ENCODE assay signal across 8 cellular contexts in genomic region chr2:181954538-181954883, GRCh38. TPM values are rescaled to one million over a fixed set of nuclear protein-coding genes. Genes with fewer than 3 reads are reported as not detected.
A peak's percentile ranks its signal among the peaks of the same experiment; 100 is the strongest.
DNase-seq lines count a peak whose midpoint lies in the region; ATAC-seq and TF ChIP-seq lines count a peak whose summit lies in the region.

No MANE protein-coding gene starts in this region.

- H3K27me3 Mint-ChIP-seq in type B pancreatic cell: no peaks in the 10 kb centered on the region

- H3K4me1 ChIP-seq in left ventricle myocardium inferior: no peaks in the 10 kb centered on the region
- H3K4me1 ChIP-seq in right cardiac atrium (ENCODE audit: control insufficient read depth, insufficient read depth, low read length): no peaks in the 10 kb centered on the region
- H3K4me1 ChIP-seq in SK-N-SH (ENCODE audit: control insufficient read depth in 1 of 2, insufficient read depth in 2 of 2, low read depth in 1 of 2, low read length in 1 of 2): peaks cover 4 to 16% of the 10 kb centered on the region in 2 experiments; a peak in 2 of 4 replicates
- peaks cover 13% of the 10 kb centered on the region for H3K4me1 ChIP-seq in hepatocyte (ENCODE audit: insufficient read depth)
- H3K4me1 ChIP-seq in testis: peaks cover 4% of the 10 kb centered on the region
- H3K4me1 ChIP-seq in adrenal gland (replicated peaks in 1 of 2): no peaks in the 10 kb centered on the region

- TF ChIP-seq CTCF in left ventricle myocardium inferior (IDR thresholded peaks at IDR 0.05; ENCODE audit: borderline replicate concordance) (no peak), SK-N-SH (IDR thresholded peaks at IDR 0.05) (no peak), hepatocyte (IDR thresholded peaks at IDR 0.05; ENCODE audit: poor library complexity) (no peak), type B pancreatic cell (conservative IDR thresholded peaks at IDR 0.05) (peak; percentile 46), testis (IDR thresholded peaks at IDR 0.05) (no peak), adrenal gland (IDR thresholded peaks at IDR 0.05) (no peak)

- H3K36me3 Mint-ChIP-seq in type B pancreatic cell: no peaks in the 10 kb centered on the region

- peak overlapping the region; percentile 67 for H3K27ac Mint-ChIP-seq in type B pancreatic cell

- H3K79me2 ChIP-seq in SK-N-SH (ENCODE audit: insufficient read depth): no peaks in the 10 kb centered on the region
- no peaks in the 10 kb centered on the region for H3K79me2 ChIP-seq in hepatocyte

- no peak for ATAC-seq in right cardiac atrium

- peaks cover 37% of the 10 kb centered on the region for H3K4me1 Mint-ChIP-seq in type B pancreatic cell (ENCODE audit: unreplicated experiment)

- peaks cover 5% of the 10 kb centered on the region for H3K9me3 Mint-ChIP-seq in type B pancreatic cell

- CTCF ChIA-PET in SK-N-SH (lab: Yijun Ruan, JAX): interaction anchor here (0.6 to 3.1 kb wide), 16 partner anchors 10 to 214 kb away, joined by 3 to 11 read pairs (median 4); no protein-coding TSS in a partner anchor

- intact Hi-C loops in left ventricle myocardium inferior (cut with micrococcal nuclease) (loop anchor here (10.0 kb wide), 1 partner anchor 210 kb away; no protein-coding TSS in a partner anchor), right cardiac atrium (cut with DNase I) (loop anchor here in 2 of 4 donors (5.0 to 10.0 kb wide), 2 partner anchors 210 to 212 kb away; no protein-coding TSS in a partner anchor), testis (cut with DNase I; ENCODE audit: low total_unique reads) (no loop called here), adrenal gland (cut with DNase I) (loop anchor here in 1 of 2 donors (5.0 kb wide), 1 partner anchor 212 kb away; no protein-coding TSS in a partner anchor)

- TF ChIP-seq EP300 in SK-N-SH (IDR thresholded peaks at IDR 0.05; ENCODE audit: borderline replicate concordance in 1 of 2, low read depth in 1 of 2, low read length in 1 of 2): no peak

- no peak overlapping the region; the same call in 1 of the 2 replicates for H3K9ac ChIP-seq in SK-N-SH

- H3K9me2 ChIP-seq in SK-N-SH (no peaks in the 10 kb centered on the region), hepatocyte (replicated peaks; ENCODE audit: insufficient read depth) (no peaks in the 10 kb centered on the region)

- no peak for TF ChIP-seq RAD21 in SK-N-SH (IDR thresholded peaks at IDR 0.05; ENCODE audit: low read length)

- H4K20me1 ChIP-seq in SK-N-SH (ENCODE audit: insufficient read depth) (no peaks in the 10 kb centered on the region), hepatocyte (ENCODE audit: insufficient read depth, poor library complexity, severe bottlenecking) (no peaks in the 10 kb centered on the region)

- peaks cover 13% of the 10 kb centered on the region for H3F3A ChIP-seq in SK-N-SH (replicated peaks; ENCODE audit: insufficient read depth)

- no peak for DNase-seq in left ventricle myocardium inferior
- no peak for DNase-seq in right cardiac atrium
- no peak for DNase-seq in SK-N-SH
- DNase-seq in hepatocyte (ENCODE audit: low spot score): no peak
- DNase-seq in type B pancreatic cell (ENCODE audit: extremely low spot score, unreplicated experiment): no peak
- no peak for DNase-seq in epidermal melanocyte (ENCODE audit: insufficient read length, low spot score)
- DNase-seq in testis: no peak
- DNase-seq in adrenal gland: no peak

- H2AFZ ChIP-seq in SK-N-SH (ENCODE audit: low read depth) (no peak overlapping the region), hepatocyte (peak overlapping the region; percentile 37)

- H3K4me3 ChIP-seq in left ventricle myocardium inferior (peak overlapping the region; percentile 48), right cardiac atrium (ENCODE audit: low read length) (no peak overlapping the region), SK-N-SH (ENCODE audit: low read depth in 2 of 2, low read length in 1 of 2) (peak overlapping the region; percentile 20 to 42; a peak in 3 of 4 replicates), hepatocyte (no peak overlapping the region), testis (peak overlapping the region in 1 of 2 donors; percentile 43), adrenal gland (peak overlapping the region in 1 of 4 donors; percentile 44)

- H3K27ac ChIP-seq in left ventricle myocardium inferior (replicated peaks) (no peak overlapping the region), right cardiac atrium (ENCODE audit: low read length) (no peak overlapping the region), SK-N-SH (ENCODE audit: low read depth in 2 of 2, low read length in 1 of 2) (peak overlapping the region; percentile 37 to 60; a peak in 2 of 4 replicates), hepatocyte (peak overlapping the region; percentile 52), testis (no peak overlapping the region), adrenal gland (no peak overlapping the region)

- WGBS in right cardiac atrium: 23% methylated on average over 4 of the region's 4 CpGs
- 39% methylated on average over 4 of the region's 4 CpGs for WGBS in SK-N-SH (ENCODE audit: low lambda C conversion rate)
- WGBS in hepatocyte (ENCODE audit: low lambda C conversion rate, missing lambda C conversion rate): 17% methylated on average over 4 of the region's 4 CpGs
- WGBS in testis, 2 donors: 20 to 22% methylated on average over 4 of the region's 4 CpGs
- 18 to 20% (median 18%) methylated on average over 4 of the region's 4 CpGs for WGBS in adrenal gland, 4 donors

- H3K36me3 ChIP-seq in left ventricle myocardium inferior (no peaks in the 10 kb centered on the region), SK-N-SH (replicated peaks in 1 of 2; ENCODE audit: control insufficient read depth in 1 of 2, insufficient read depth in 2 of 2, low read length in 1 of 2) (no peaks in the 10 kb centered on the region), hepatocyte (replicated peaks; ENCODE audit: insufficient read depth, low read depth) (no peaks in the 10 kb centered on the region), testis (ENCODE audit: low read depth, missing control alignments) (no peaks in the 10 kb centered on the region), adrenal gland (replicated peaks in 1 of 2) (no peaks in the 10 kb centered on the region)

- POLR2A ChIA-PET in SK-N-SH (lab: Yijun Ruan, JAX): no interaction called here

- TF ChIP-seq POLR2A in testis (IDR thresholded peaks at IDR 0.05) (no peak), adrenal gland (IDR thresholded peaks at IDR 0.05) (no peak)

- H3K27me3 ChIP-seq in left ventricle myocardium inferior (ENCODE audit: low read depth) (no peaks in the 10 kb centered on the region), right cardiac atrium (ENCODE audit: control insufficient read depth, insufficient read depth) (no peaks in the 10 kb centered on the region), SK-N-SH (ENCODE audit: insufficient read depth) (no peaks in the 10 kb centered on the region), hepatocyte (no peaks in the 10 kb centered on the region), testis (no peaks in the 10 kb centered on the region), adrenal gland (no peaks in the 10 kb centered on the region)

- H3K4me3 Mint-ChIP-seq in type B pancreatic cell: peak overlapping the region; percentile 78

- H3K4me2 ChIP-seq in SK-N-SH (0 out of 2 replicates have a peak overlapping the region, but pooled peaks have one; percentile 8), hepatocyte (peak overlapping the region; percentile 70)

- H3K9me3 ChIP-seq in left ventricle myocardium inferior (replicated peaks): no peaks in the 10 kb centered on the region
- no peaks in the 10 kb centered on the region for H3K9me3 ChIP-seq in right cardiac atrium (ENCODE audit: control insufficient read depth, low read length)
- no peaks in the 10 kb centered on the region for H3K9me3 ChIP-seq in SK-N-SH
- H3K9me3 ChIP-seq in hepatocyte (ENCODE audit: low read depth): no peaks in the 10 kb centered on the region
- no peaks in the 10 kb centered on the region for H3K9me3 ChIP-seq in testis
- no peaks in the 10 kb centered on the region for H3K9me3 ChIP-seq in adrenal gland (replicated peaks in 1 of 3)

TF ChIP-seq in SK-N-SH, 30 proteins besides CTCF, POLR2A, EP300 and RAD21:
- TF ChIP-seq NRF1 (IDR thresholded peaks at IDR 0.05; ENCODE audit: low read depth, low read length) (no peak), RFX5 (IDR thresholded peaks at IDR 0.05; ENCODE audit: low read length) (no peak), TCF12 (IDR thresholded peaks at IDR 0.05) (no peak), TEAD4 (IDR thresholded peaks at IDR 0.05; ENCODE audit: borderline replicate concordance, insufficient read depth) (no peak), MAX (IDR thresholded peaks at IDR 0.05; ENCODE audit: low read depth) (no peak), USF1 (IDR thresholded peaks at IDR 0.05; ENCODE audit: borderline replicate concordance, low read depth) (no peak), MXI1 (IDR thresholded peaks at IDR 0.05; ENCODE audit: low read depth, low read length) (no peak), RXRA (IDR thresholded peaks at IDR 0.05; ENCODE audit: borderline replicate concordance, low read depth) (no peak), GABPA (IDR thresholded peaks at IDR 0.05; ENCODE audit: low read depth) (no peak)

RNA-seq across cellular contexts. Expression of gene PPP1R1C, which starts 31.1 kb away (rescaled TPM):
- total RNA-seq in left ventricle myocardium inferior: 33.1 TPM
- total RNA-seq in right cardiac atrium: 10 to 100 TPM in 2 of 4 donors, 1 to 10 TPM in 2; 5.5 to 18.0 (median 10.0) TPM
- 12.0 TPM for polyA plus RNA-seq in right cardiac atrium
- 0.26 and 0.41 TPM in 2 replicates for polyA plus RNA-seq in SK-N-SH (2012; rRNA removed)
- polyA plus RNA-seq in SK-N-SH (2012; cell fraction: cytosol; rRNA removed): 0.12 and 0.46 TPM in 2 replicates
- 0.23 and 0.24 TPM in 2 replicates for polyA plus RNA-seq in SK-N-SH (2012; cell fraction: nucleus; rRNA removed)
- total RNA-seq in hepatocyte: 0.40 and 8.4 TPM in 2 replicates
- polyA plus RNA-seq in hepatocyte: 10.7 and 12.4 TPM in 2 replicates
- total RNA-seq in type B pancreatic cell (ENCODE audit: low replicate concordance): 1.4 and 7.4 TPM in 2 replicates
- total RNA-seq in testis: 10 to 100 TPM; 16.4 to 26.2 TPM
- 98.9 TPM for polyA plus RNA-seq in testis (ENCODE audit: insufficient read depth, low read depth, low replicate concordance)
- total RNA-seq in adrenal gland: 1 to 10 TPM in 3 of 8 donors, under 1 TPM in 2, not detected in 3; 0.29 to 5.9 (median 1.4) TPM
- 1 to 10 TPM; 1.0 to 2.4 (median 2.2) TPM for polyA plus RNA-seq in adrenal gland

Comparison
In these comparisons a context has a peak if more than half of its experiments do, and no peak if none do; other contexts are left out.
1. H3K4me3 ChIP-seq: peak in left ventricle myocardium inferior (single experiment) and SK-N-SH (2 of 2); none in right cardiac atrium (single experiment) and hepatocyte (single experiment).
2. H3K27ac ChIP-seq: peak in SK-N-SH (2 of 2) and hepatocyte (single experiment); none in left ventricle myocardium inferior (single experiment), right cardiac atrium (single experiment), testis (0 of 2) and adrenal gland (0 of 5).